ENCODE assay signal across 8 cellular contexts in the genomic region with DNA sequence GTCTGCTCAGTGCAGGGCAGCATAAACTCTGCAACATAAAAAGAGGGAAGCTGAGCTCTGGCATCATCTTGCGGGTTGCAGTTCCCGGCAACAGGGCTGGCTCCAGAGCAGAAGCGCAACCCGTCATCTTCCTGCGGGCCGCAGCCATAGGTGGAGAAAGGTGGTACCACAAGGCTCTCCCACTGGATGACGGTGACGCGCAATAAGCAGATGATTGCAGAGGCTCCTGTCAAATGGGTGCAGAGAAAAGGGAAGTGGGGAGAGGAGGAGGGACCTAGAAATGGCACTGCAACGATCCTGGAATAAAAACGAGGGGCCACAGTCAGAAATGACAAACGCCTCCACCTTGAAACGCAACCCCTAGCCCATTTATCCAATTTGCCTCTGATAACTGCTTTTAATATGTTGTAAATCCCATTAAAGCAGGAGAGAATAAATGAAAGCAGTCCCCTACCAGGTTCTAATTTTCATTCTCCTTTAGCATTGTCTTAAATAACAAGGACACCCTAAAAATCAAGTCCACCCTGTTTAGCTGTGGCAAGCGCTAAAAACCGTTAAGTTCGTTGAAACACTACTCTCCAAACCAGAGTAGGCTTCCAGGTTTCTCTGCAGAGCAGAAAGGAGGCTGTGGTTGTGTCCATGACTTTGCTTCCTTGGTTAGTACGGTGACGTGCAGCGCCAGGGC. TPM values are rescaled to one million over a fixed set of nuclear protein-coding genes. Genes with fewer than 3 reads are reported as not detected.
DNase-seq lines count a peak whose midpoint lies in the region; ATAC-seq, FAIRE-seq and TF ChIP-seq lines count a peak whose summit lies in the region.

No MANE protein-coding gene starts in this region.

- peak; percentile 53 for DNase-seq in activated CD4-positive, alpha-beta T cell treated with anti-CD3 and anti-CD28 coated beads for 48 hours
- no peak for DNase-seq in activated CD4-positive, alpha-beta T cell treated with anti-CD3 and anti-CD28 coated beads for 1 hour
- DNase-seq in NCI-H82 treated with DMSO at 0.1 percent for 48 hours (lab: John Stamatoyannopoulos, UW; ENCODE audit: unreplicated experiment) = peak; percentile 51
- peak in 53 of 56 donors; percentile 18 to 84 (median 64) for DNase-seq in amygdala (lab: John Stamatoyannopoulos, UW)
- no peak for DNase-seq in keratinocyte (ENCODE audit: low read depth, low spot score)
- DNase-seq in smooth muscle cell (lab: John Stamatoyannopoulos, UW; ENCODE audit: unreplicated experiment) = no peak

- 78% methylated on average over 19 of the region's 19 CpGs for WGBS in smooth muscle cell (ENCODE audit: low lambda C conversion rate)

- no peaks in the 10 kb centered on the region for H4K20me1 ChIP-seq in keratinocyte (ENCODE audit: control insufficient read depth, extremely low read depth, insufficient read depth, low read length)
- H4K20me1 ChIP-seq in smooth muscle cell (ENCODE audit: low read depth) = no peaks in the 10 kb centered on the region

- H2AFZ ChIP-seq in keratinocyte (ENCODE audit: control insufficient read depth, low read length) (peak overlapping the region; percentile 84), smooth muscle cell (ENCODE audit: low read depth) (peak overlapping the region; percentile 46)

- H3K36me3 ChIP-seq in keratinocyte (ENCODE audit: control insufficient read depth in 2 of 2, extremely low read depth in 1 of 2, insufficient read depth in 2 of 2, low read length in 2 of 2) = no peaks in the 10 kb centered on the region
- no peaks in the 10 kb centered on the region for H3K36me3 ChIP-seq in smooth muscle cell (ENCODE audit: low read depth)

- peaks cover 5% of the 10 kb centered on the region for H3K4me1 ChIP-seq in keratinocyte (ENCODE audit: control insufficient read depth, extremely low read depth, insufficient read depth, low read length)
- peaks cover 21% of the 10 kb centered on the region for H3K4me1 ChIP-seq in smooth muscle cell (ENCODE audit: low read depth)

- ATAC-seq in HG03045 (IDR thresholded peaks at IDR 0.05; ENCODE audit: unreplicated experiment) (no peak), HG03571 (IDR thresholded peaks at IDR 0.05; ENCODE audit: unreplicated experiment) (no peak)

- TF ChIP-seq CTCF in keratinocyte (optimal IDR thresholded peaks at IDR 0.05 in 1 of 3, IDR thresholded peaks at IDR 0.05 in 1 of 3, conservative IDR thresholded peaks at IDR 0.05 in 1 of 3; ENCODE audit: extremely low read depth in 1 of 3, insufficient read depth in 2 of 3, low read length in 3 of 3) (no peak), smooth muscle cell (IDR thresholded peaks at IDR 0.05; ENCODE audit: borderline replicate concordance, insufficient read depth, poor library complexity, severe bottlenecking) (no peak)

- H3K27me3 ChIP-seq in keratinocyte (ENCODE audit: control insufficient read depth, extremely low read depth, insufficient read depth, low read length) (no peaks in the 10 kb centered on the region), smooth muscle cell (ENCODE audit: low read depth) (no peaks in the 10 kb centered on the region)

- H3F3A ChIP-seq in smooth muscle cell (ENCODE audit: low read depth) = no peaks in the 10 kb centered on the region

- H3K79me2 ChIP-seq in keratinocyte (ENCODE audit: control insufficient read depth, insufficient read depth, low read length) = no peaks in the 10 kb centered on the region
- H3K79me2 ChIP-seq in smooth muscle cell (ENCODE audit: low read depth) = no peaks in the 10 kb centered on the region

- H3K9ac ChIP-seq in keratinocyte (ENCODE audit: control insufficient read depth, extremely low read depth, insufficient read depth, low read length) (peak overlapping the region; percentile 80), smooth muscle cell (ENCODE audit: low read depth) (no peak overlapping the region)

- no peak for FAIRE-seq in keratinocyte (lab: Jason Lieb, UNC)

- H3K9me3 ChIP-seq in keratinocyte (ENCODE audit: control insufficient read depth, low read depth, low read length) (no peaks in the 10 kb centered on the region), smooth muscle cell (replicated peaks; ENCODE audit: low read depth) (no peaks in the 10 kb centered on the region)

- H3K9me1 ChIP-seq in keratinocyte (ENCODE audit: control insufficient read depth, extremely low read depth, insufficient read depth, low read length) = no peaks in the 10 kb centered on the region

- peak overlapping the region; percentile 92 for H3K4me2 ChIP-seq in keratinocyte (ENCODE audit: control insufficient read depth, extremely low read depth, insufficient read depth, low read depth, low read length)
- H3K4me2 ChIP-seq in smooth muscle cell = peak overlapping the region; percentile 84

- dilution Hi-C loops in keratinocyte (cut with MboI; ENCODE audit: extremely low pct_ligation_motif_present, low sequenced_read_pairs) = no loop called here

- H3K4me3 ChIP-seq in keratinocyte (ENCODE audit: control insufficient read depth in 2 of 3, extremely low read depth in 1 of 3, insufficient read depth in 2 of 3, low read depth in 1 of 3, low read length in 3 of 3) = peak overlapping the region in 1 of 3 experiments; percentile 77
- H3K4me3 ChIP-seq in smooth muscle cell = peak overlapping the region; percentile 71

- H3K27ac ChIP-seq in keratinocyte (ENCODE audit: control insufficient read depth, insufficient read depth, low read length) = no peak overlapping the region
- peak overlapping the region; percentile 64 for H3K27ac ChIP-seq in smooth muscle cell (ENCODE audit: low read depth)

RNA-seq across cellular contexts. Expression of a gene that starts 30.9 kb away (rescaled TPM):
- 1,709 to 2,744 TPM (median 1,922 TPM) in 3 replicates for polyA plus RNA-seq in keratinocyte
- polyA plus RNA-seq in keratinocyte (2011; ENCODE audit: low read depth) = 114 TPM
- 1,615 and 1,811 TPM in 2 replicates for polyA plus RNA-seq in keratinocyte (2011; cell fraction: cytosol; rRNA removed)
- 1,728 and 2,016 TPM in 2 replicates for polyA plus RNA-seq in keratinocyte (2011; cell fraction: nucleus; rRNA removed)
- polyA plus RNA-seq in keratinocyte (2012; ENCODE audit: low replicate concordance) = 503 and 904 TPM in 2 replicates
- polyA minus RNA-seq in keratinocyte = 2,940 to 3,265 TPM (median 3,131 TPM) in 3 replicates
- 727 TPM for polyA minus RNA-seq in keratinocyte (2011; cell fraction: cytosol; rRNA and poly(A)+ RNA removed)
- 648 and 768 TPM in 2 replicates for polyA minus RNA-seq in keratinocyte (2011; cell fraction: nucleus; rRNA and poly(A)+ RNA removed)
- total RNA-seq in smooth muscle cell = 538 and 586 TPM in 2 replicates
- polyA plus RNA-seq in smooth muscle cell = 280 and 284 TPM in 2 replicates

RNA-seq across cellular contexts. Expression of a gene that starts 45.1 kb away (rescaled TPM):
- polyA plus RNA-seq in keratinocyte = 288 to 427 TPM (median 375 TPM) in 3 replicates
- 4.9 TPM for polyA plus RNA-seq in keratinocyte (2011; ENCODE audit: low read depth)
- polyA plus RNA-seq in keratinocyte (2011; cell fraction: cytosol; rRNA removed) = 403 and 455 TPM in 2 replicates
- polyA plus RNA-seq in keratinocyte (2011; cell fraction: nucleus; rRNA removed) = 408 and 416 TPM in 2 replicates
- 22.9 and 241 TPM in 2 replicates for polyA plus RNA-seq in keratinocyte (2012; ENCODE audit: low replicate concordance)
- polyA minus RNA-seq in keratinocyte = 366 to 623 TPM (median 568 TPM) in 3 replicates
- polyA minus RNA-seq in keratinocyte (2011; cell fraction: cytosol; rRNA and poly(A)+ RNA removed) = 265 TPM
- polyA minus RNA-seq in keratinocyte (2011; cell fraction: nucleus; rRNA and poly(A)+ RNA removed) = 161 TPM in 2 replicates
- 1,161 and 1,305 TPM in 2 replicates for total RNA-seq in smooth muscle cell
- polyA plus RNA-seq in smooth muscle cell = 981 and 1,375 TPM in 2 replicates

Comparison
In these comparisons a context has a peak if more than half of its experiments do, and no peak if none do; other contexts are left out.
1. DNase-seq: peak in activated CD4-positive, alpha-beta T cell treated with anti-CD3 and anti-CD28 coated beads for 48 hours (single experiment), NCI-H82 treated with DMSO at 0.1 percent for 48 hours (single experiment) and amygdala (53 of 56); none in activated CD4-positive, alpha-beta T cell treated with anti-CD3 and anti-CD28 coated beads for 1 hour (single experiment), keratinocyte (single experiment) and smooth muscle cell (single experiment).